Comparison of ENCODE assay signal across 19 cellular contexts in genomic region chr9:115513148-115513547, GRCh38.
DNase-seq lines count a peak whose midpoint lies in the region; ATAC-seq, FAIRE-seq and TF ChIP-seq lines count a peak whose summit lies in the region.
"Had no signal": no experiment of that assay in that cellular context is flagged by ENCODE, and none has a peak within 500 bp of the region (broad histone marks: within the 10 kb centered on the region; RNA-seq: fewer than 3 reads in every experiment).

No MANE protein-coding gene starts in this region.

- intact Hi-C loops in A673 (cut with micrococcal nuclease; ENCODE audit: unreplicated experiment) (no loop called here), IMR-90 (cut with micrococcal nuclease) (no loop called here)

- TF ChIP-seq CTCF in A673 (conservative IDR thresholded peaks at IDR 0.05; ENCODE audit: low read depth, low read length) (no peak), IMR-90 (conservative IDR thresholded peaks at IDR 0.05; ENCODE audit: low read depth, low read length) (no peak), H1 (IDR thresholded peaks at IDR 0.05; ENCODE audit: control extremely low read depth in 1 of 3, insufficient read depth in 1 of 3, low read depth in 1 of 3, low read length in 3 of 3) (no peak)

- H3K4me3 ChIP-seq in A673 (ENCODE audit: low read depth, low read length, poor library complexity, severe bottlenecking) (no peak overlapping the region), IMR-90 (ENCODE audit: insufficient read depth, low read depth, low read length) (no peak overlapping the region), H1 (ENCODE audit: extremely low read depth in 1 of 4, insufficient read depth in 2 of 4, low read depth in 3 of 4, low read length in 4 of 4) (no peak overlapping the region)

- in situ Hi-C loops in IMR-90 (cut with MboI; ENCODE audit: low sequenced_read_pairs) = loop anchor here (25.0 kb wide), 1 partner anchor 1076 kb away; no protein-coding TSS in a partner anchor

- CTCF ChIA-PET in A673 (lab: Charles Lee) (no interaction called here), IMR-90 (lab: Yijun Ruan, JAX) (no interaction called here), H1 (lab: Charles Lee; ENCODE audit: partially characterized antibody) (interaction anchor here (1.1 to 1.9 kb wide), 3 partner anchors 10 to 11 kb away, joined by 3 to 4 read pairs (median 4); no protein-coding TSS in a partner anchor)

- H3K9ac ChIP-seq in IMR-90 (ENCODE audit: low read depth, low read length) = no peak overlapping the region
- H3K9ac ChIP-seq in H1 (replicated peaks in 1 of 4; ENCODE audit: extremely low read depth in 1 of 4, low read depth in 3 of 4, low read length in 3 of 4) = no peak overlapping the region

- H4K5ac ChIP-seq in IMR-90 (ENCODE audit: low read depth, low read length) (no peak overlapping the region), H1 (ENCODE audit: insufficient read length, low read depth, low read length) (no peak overlapping the region)

- FAIRE-seq in H1 (lab: Jason Lieb, UNC) = peak; percentile 24
- FAIRE-seq: A204.1, GM12891 had no signal

- dilution Hi-C loops in IMR-90 (cut with HindIII; ENCODE audit: low sequenced_read_pairs, unreplicated experiment) = no loop called here

- peaks cover 15% of the 10 kb centered on the region for H3K4me1 ChIP-seq in A673 (ENCODE audit: insufficient read depth, low read length, poor library complexity, severe bottlenecking)
- H3K4me1 ChIP-seq in IMR-90 (ENCODE audit: control insufficient read depth, insufficient read depth, low read length) = peaks cover 5% of the 10 kb centered on the region
- peaks cover 5 to 7% (median 6%) of the 10 kb centered on the region in 4 experiments; a peak in 5 of 7 replicates for H3K4me1 ChIP-seq in H1 (replicated peaks in 1 of 4; ENCODE audit: control insufficient read depth in 3 of 4, insufficient read depth in 4 of 4, low read length in 3 of 4)
- H3K4me1 ChIP-seq: Caco-2 had no signal

- H2BK5ac ChIP-seq in IMR-90 (ENCODE audit: low read depth, low read length, poor library complexity, severe bottlenecking) = no peak overlapping the region
- H2BK5ac ChIP-seq in H1 (ENCODE audit: low read depth, low read length) = no peak overlapping the region

- H2BK20ac ChIP-seq in IMR-90 (ENCODE audit: low read depth, low read length) (no peak overlapping the region; the same call in 1 of the 2 replicates), H1 (ENCODE audit: low read length) (no peak overlapping the region)

- no peak overlapping the region for H2AK9ac ChIP-seq in IMR-90 (replicated peaks; ENCODE audit: low read depth, low read length, poor library complexity)

- H3K27ac ChIP-seq in A673 (ENCODE audit: low read depth, low read length, poor library complexity, severe bottlenecking) (peak overlapping the region; percentile 53), IMR-90 (ENCODE audit: insufficient read depth, low read length) (no peak overlapping the region), H1 (ENCODE audit: low read depth, low read length) (no peak overlapping the region)

- no peaks in the 10 kb centered on the region for H3K79me1 ChIP-seq in IMR-90 (ENCODE audit: low read depth in 1 of 2, low read length in 2 of 2)
- no peaks in the 10 kb centered on the region for H3K79me1 ChIP-seq in H1 (ENCODE audit: low read depth, low read length)

- no peak overlapping the region for H2BK120ac ChIP-seq in IMR-90 (ENCODE audit: low read depth, low read length)
- no peak overlapping the region for H2BK120ac ChIP-seq in H1 (replicated peaks; ENCODE audit: low read depth, low read length)

- H3K27me3 ChIP-seq in A673 (replicated peaks; ENCODE audit: insufficient read depth, low read depth, low read length, poor library complexity) = no peaks in the 10 kb centered on the region
- H3K27me3 ChIP-seq in IMR-90 (ENCODE audit: control insufficient read depth, insufficient read depth, low read length) = no peaks in the 10 kb centered on the region
- no peaks in the 10 kb centered on the region for H3K27me3 ChIP-seq in H1 (replicated peaks in 1 of 4; ENCODE audit: control insufficient read depth in 3 of 4, extremely low read depth in 1 of 4, insufficient read depth in 3 of 4, low read length in 3 of 4)

- ATAC-seq in IMR-90 (ENCODE audit: low read depth) = no peak
- ATAC-seq: SK-N-SH treated with all-trans-retinoic acid at 6 μM for 48 hours had no signal

- H3K56ac ChIP-seq in IMR-90 (ENCODE audit: extremely low read depth, insufficient read depth, low read length) (no peak overlapping the region; the same call in 1 of the 2 replicates), H1 (replicated peaks; ENCODE audit: insufficient read length, low read depth, low read length) (no peak overlapping the region)

- no peak for TF ChIP-seq EP300 in H1 (IDR thresholded peaks at IDR 0.05; ENCODE audit: borderline replicate concordance in 1 of 2, low read depth in 2 of 2, low read length in 2 of 2)

- no peaks in the 10 kb centered on the region; the same call in 1 of the 2 replicates for H3K23me2 ChIP-seq in H1 (ENCODE audit: low read depth, low read length)

- no peak overlapping the region for H2BK12ac ChIP-seq in H1 (ENCODE audit: low read depth, low read length)

- TF ChIP-seq RAD21 in IMR-90 (IDR thresholded peaks at IDR 0.05; ENCODE audit: low read length) = no peak
- no peak for TF ChIP-seq RAD21 in H1 (IDR thresholded peaks at IDR 0.05 in 1 of 2, conservative IDR thresholded peaks at IDR 0.05 in 1 of 2; ENCODE audit: low read depth in 2 of 2, low read length in 2 of 2)

- TF ChIP-seq POLR2A in IMR-90 (IDR thresholded peaks at IDR 0.05; ENCODE audit: low read depth, low read length) (no peak), H1 (IDR thresholded peaks at IDR 0.05; ENCODE audit: control extremely low read depth in 1 of 2, low read depth in 2 of 2, low read length in 2 of 2) (no peak)

- BruUV-seq in A673 (replicated peaks; lab: Mats Ljungman, UMichigan) (no TSS peak), IMR-90 (replicated peaks; lab: Mats Ljungman, UMichigan) (no TSS peak)

- H3K18ac ChIP-seq in IMR-90 (ENCODE audit: low read depth, low read length) = no peak overlapping the region
- H3K18ac ChIP-seq in H1 (ENCODE audit: extremely low read depth, low read length) = no peak overlapping the region

- no peaks in the 10 kb centered on the region for H4K20me1 ChIP-seq in IMR-90 (ENCODE audit: insufficient read depth, low read length)
- H4K20me1 ChIP-seq in H1 (replicated peaks in 1 of 2; ENCODE audit: control insufficient read depth in 1 of 2, insufficient read depth in 2 of 2, low read length in 2 of 2) = peaks cover 0 to 2% of the 10 kb centered on the region in 2 experiments

- H2BK15ac ChIP-seq in IMR-90 (ENCODE audit: low read depth, low read length) (no peak overlapping the region; the same call in 2 of the 3 replicates), H1 (ENCODE audit: low read length) (no peak overlapping the region)

- no peak overlapping the region for H3K4ac ChIP-seq in IMR-90 (ENCODE audit: low read depth, low read length)
- no peak overlapping the region for H3K4ac ChIP-seq in H1 (replicated peaks; ENCODE audit: insufficient read length, low read depth, low read length)

- H2AFZ ChIP-seq in IMR-90 (replicated peaks; ENCODE audit: low read length, poor library complexity) (no peak overlapping the region), H1 (ENCODE audit: low read length) (no peak overlapping the region)

- peak overlapping the region; percentile 42; the same call in 1 of the 2 replicates for H3K23ac ChIP-seq in IMR-90 (ENCODE audit: low read depth, low read length)
- no peak overlapping the region for H3K23ac ChIP-seq in H1 (ENCODE audit: insufficient read length)

- WGBS in IMR-90 (ENCODE audit: extremely low coverage in 2 of 2, insufficient read length in 1 of 2), 2 experiments = no CpG with 5 or more reads among the region's 3 CpGs
- WGBS in H1 (ENCODE audit: extremely low coverage in 1 of 2, insufficient coverage in 1 of 2, insufficient read length in 1 of 2, insufficient replicate concordance in 2 of 2, low coverage in 1 of 2, low lambda C conversion rate in 2 of 2, missing lambda C conversion rate in 1 of 2), 2 experiments = 69% methylated on average over 3 of the region's 3 CpGs; no CpG with 5 or more reads in 1 of the 2 experiments

- H3K9me3 ChIP-seq in A673 (ENCODE audit: low read depth, low read length, poor library complexity, severe bottlenecking) (no peaks in the 10 kb centered on the region), IMR-90 (ENCODE audit: control insufficient read depth, insufficient read depth, low read length) (no peaks in the 10 kb centered on the region), H1 (ENCODE audit: insufficient read depth in 2 of 2, low read depth in 1 of 2, low read length in 1 of 2) (no peaks in the 10 kb centered on the region)
- H3K9me3 ChIP-seq: Caco-2 had no signal

- H3K9me1 ChIP-seq in IMR-90 (ENCODE audit: insufficient read depth, low read length) = peaks cover under 1% of the 10 kb centered on the region; the same call in 1 of the 2 replicates

- H3K14ac ChIP-seq in IMR-90 (replicated peaks; ENCODE audit: low read depth, low read length) (no peak overlapping the region), H1 (ENCODE audit: insufficient read length) (no peak overlapping the region)

- H4K91ac ChIP-seq in IMR-90 (ENCODE audit: insufficient read depth, low read depth, low read length) (no peak overlapping the region), H1 (replicated peaks; ENCODE audit: insufficient read length, low read length) (no peak overlapping the region)

- POLR2A ChIA-PET in A673 (lab: Charles Lee; ENCODE audit: low non-redundant PET) = no interaction called here
- POLR2A ChIA-PET in IMR-90 (lab: Charles Lee; ENCODE audit: unreplicated experiment) = no interaction called here
- POLR2A ChIA-PET in H1 (lab: Charles Lee; ENCODE audit: partially characterized antibody) = interaction anchor here (0.8 kb wide), 1 partner anchor 8 kb away, joined by 4 read pairs; no protein-coding TSS in a partner anchor

- no peak overlapping the region for H3K4me2 ChIP-seq in IMR-90 (ENCODE audit: low read depth, low read length)
- H3K4me2 ChIP-seq in H1 (ENCODE audit: insufficient read depth in 1 of 2, low read depth in 2 of 2, low read length in 2 of 2) = no peak overlapping the region

- no peak overlapping the region for H4K8ac ChIP-seq in IMR-90 (ENCODE audit: low read depth in 2 of 2, low read length in 2 of 2)
- H4K8ac ChIP-seq in H1 (ENCODE audit: extremely low read depth, insufficient read depth, low read length) = no peak overlapping the region

- H3K79me2 ChIP-seq in H1 (ENCODE audit: control insufficient read depth in 1 of 2, insufficient read depth in 2 of 2, low read length in 2 of 2) = no peaks in the 10 kb centered on the region

- DNase-seq in A673 (ENCODE audit: low spot score) (no peak), IMR-90 (no peak), NCI-H524 (lab: John Stamatoyannopoulos, UW) (peak; percentile 95 to 97), H1 (ENCODE audit: low read depth in 1 of 2, low spot score in 2 of 2) (no peak), NOMO-1 treated with DMSO at 0.1 percent for 48 hours (lab: John Stamatoyannopoulos, UW; ENCODE audit: unreplicated experiment) (no peak), NCI-H1694 (lab: John Stamatoyannopoulos, UW) (no peak), NCI-H2227 treated with DMSO at 0.1 percent for 48 hours (lab: John Stamatoyannopoulos, UW) (no peak), amniotic stem cell (lab: John Stamatoyannopoulos, UW) (no peak)
- DNase-seq: Caco-2; CD4-positive, alpha-beta T cell; KBM-7; NCI-H187 treated with DMSO at 0.1 percent for 48 hours; NCI-H69; RPMI8226; SHP77 treated with DMSO at 0.1 percent for 48 hours; T-helper 1 cell had no signal

- H2AK5ac ChIP-seq in IMR-90 (ENCODE audit: low read depth, low read length) (no peak overlapping the region), H1 (ENCODE audit: low read depth, low read length) (no peak overlapping the region)

- H3K36me3 ChIP-seq in A673 (ENCODE audit: insufficient read depth, low read length, poor library complexity, severe bottlenecking) (no peaks in the 10 kb centered on the region), IMR-90 (ENCODE audit: control insufficient read depth, insufficient read depth, low read length) (no peaks in the 10 kb centered on the region), H1 (ENCODE audit: control insufficient read depth in 2 of 4, insufficient read depth in 4 of 4, low read length in 3 of 4) (no peaks in the 10 kb centered on the region; a peak in 2 of 8 replicates)

Comparison
In these comparisons a context has a peak if more than half of its experiments do, and no peak if none do; other contexts are left out.
1. DNase-seq: peak in NCI-H524 (2 of 2); none in A673 (single experiment), IMR-90 (single experiment), H1 (0 of 2), NOMO-1 treated with DMSO at 0.1 percent for 48 hours (single experiment), NCI-H1694 (single experiment), NCI-H2227 treated with DMSO at 0.1 percent for 48 hours (single experiment) and amniotic stem cell (single experiment).